Comparison of ENCODE assay signal across 1 cellular context in the genomic region with DNA sequence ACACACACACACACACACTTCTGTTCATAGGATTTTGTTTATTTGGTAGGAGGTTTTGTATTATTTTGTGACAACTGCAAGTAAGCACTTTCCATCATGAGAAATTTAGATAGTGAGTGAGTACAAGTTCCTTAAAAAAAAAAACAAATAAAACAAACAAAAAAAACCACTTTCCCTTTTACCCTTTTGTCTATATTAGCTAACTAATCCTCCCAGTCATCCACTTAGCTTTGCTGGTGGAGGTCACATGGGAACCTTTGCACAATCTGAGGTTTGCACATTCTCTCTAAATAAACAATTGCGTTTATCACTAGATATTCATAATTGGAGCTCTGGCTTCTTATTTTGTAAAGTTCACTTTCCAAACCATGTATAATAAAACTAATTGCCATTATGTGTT.
A peak's percentile ranks its signal among the peaks of the same experiment; 100 is the strongest.
TF ChIP-seq lines count a peak whose summit lies in the region.

No MANE protein-coding gene starts in this region.

TF ChIP-seq in IMR-90, 13 proteins besides CTCF, POLR2A, EP300 and RAD21:
- TF ChIP-seq CEBPB (IDR thresholded peaks at IDR 0.05; ENCODE audit: low read depth, low read length) (peak; percentile 90), RCOR1 (IDR thresholded peaks at IDR 0.05; ENCODE audit: insufficient replicate concordance, low read length) (no peak), SMC3 (IDR thresholded peaks at IDR 0.05; ENCODE audit: low read depth, low read length) (no peak)
- TF ChIP-seq, protein P1, sequence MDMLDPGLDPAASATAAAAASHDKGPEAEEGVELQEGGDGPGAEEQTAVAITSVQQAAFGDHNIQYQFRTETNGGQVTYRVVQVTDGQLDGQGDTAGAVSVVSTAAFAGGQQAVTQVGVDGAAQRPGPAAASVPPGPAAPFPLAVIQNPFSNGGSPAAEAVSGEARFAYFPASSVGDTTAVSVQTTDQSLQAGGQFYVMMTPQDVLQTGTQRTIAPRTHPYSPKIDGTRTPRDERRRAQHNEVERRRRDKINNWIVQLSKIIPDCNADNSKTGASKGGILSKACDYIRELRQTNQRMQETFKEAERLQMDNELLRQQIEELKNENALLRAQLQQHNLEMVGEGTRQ (IDR thresholded peaks at IDR 0.05; ENCODE audit: low read depth, low read length), result peak; percentile 87
